In the genomic region with DNA sequence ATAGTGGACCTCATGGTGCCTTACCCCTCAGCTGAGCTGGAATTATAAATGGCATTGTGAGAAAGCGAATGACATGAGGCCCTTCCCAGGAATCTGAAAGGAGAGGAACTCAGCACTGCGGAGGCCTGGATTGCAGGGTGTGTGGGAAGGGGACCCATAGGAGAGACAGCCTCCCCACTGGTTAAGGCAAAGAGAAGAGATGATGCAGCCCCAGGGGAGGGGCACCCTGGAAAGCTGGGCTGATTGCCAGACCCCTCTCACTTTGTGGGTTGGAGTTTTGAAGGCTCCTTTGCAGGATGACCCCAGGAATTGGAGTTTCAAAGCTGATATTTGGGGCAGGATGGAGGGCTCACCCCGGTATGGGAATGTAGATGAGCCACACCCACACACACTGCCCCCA, we compare ENCODE assay signal across 35 cellular contexts. TPM values are rescaled to one million over a fixed set of nuclear protein-coding genes. Genes with fewer than 3 reads are reported as not detected.
"Had no signal": no experiment of that assay in that cellular context is flagged by ENCODE, and none has a peak within 500 bp of the region (broad histone marks: within the 10 kb centered on the region; RNA-seq: fewer than 3 reads in every experiment).

No MANE protein-coding gene starts in this region.

- H3K4me3 ChIP-seq: colonic mucosa, esophagus muscularis mucosa, gastroesophageal sphincter, left lung, neural progenitor cell, skin epidermis, spleen, testis, tibial artery had no signal

- H3K9me3 ChIP-seq: colonic mucosa, esophagus muscularis mucosa, gastroesophageal sphincter, heart right ventricle, left lung, spleen, testis, tibial artery had no signal

- H3K27ac Mint-ChIP-seq: dendritic cell treated with granulocyte-macrophage colony-stimulating factor and Interleukin-4, amounts not matched to agents 40 ng/mL and 50 ng/mL, for 4 days; naive thymus-derived CD4-positive, alpha-beta T cell; nephron; neural progenitor cell; progenitor cell of endocrine pancreas; stimulated activated memory B cell treated with anti-CD40 and anti-IgM and Interleukin-4, amounts not matched to agents 10 μg/mL and 1 μg/mL and 100 μg/mL, for 72 hours; type B pancreatic cell had no signal

- H3K4me1 Mint-ChIP-seq: nephron had no signal

- H3K4me1 ChIP-seq: colonic mucosa, left lung, neural progenitor cell, parathyroid adenoma had no signal

- H3K4me3 Mint-ChIP-seq: dendritic cell treated with granulocyte-macrophage colony-stimulating factor and Interleukin-4, amounts not matched to agents 40 ng/mL and 50 ng/mL, for 4 days; naive thymus-derived CD4-positive, alpha-beta T cell; nephron; stimulated activated memory B cell treated with anti-CD40 and anti-IgM and Interleukin-4, amounts not matched to agents 10 μg/mL and 1 μg/mL and 100 μg/mL, for 72 hours; type B pancreatic cell had no signal

- H3K36me3 Mint-ChIP-seq: naive thymus-derived CD4-positive, alpha-beta T cell; neural progenitor cell; stimulated activated memory B cell treated with anti-CD40 and anti-IgM and Interleukin-4, amounts not matched to agents 10 μg/mL and 1 μg/mL and 100 μg/mL, for 72 hours; type B pancreatic cell had no signal

- H3K9me3 Mint-ChIP-seq: dendritic cell treated with granulocyte-macrophage colony-stimulating factor and Interleukin-4, amounts not matched to agents 40 ng/mL and 50 ng/mL, for 4 days; neural progenitor cell; stimulated activated memory B cell treated with anti-CD40 and anti-IgM and Interleukin-4, amounts not matched to agents 10 μg/mL and 1 μg/mL and 100 μg/mL, for 72 hours; type B pancreatic cell had no signal

- H3K27ac ChIP-seq: colonic mucosa, esophagus muscularis mucosa, foreskin keratinocyte, gastroesophageal sphincter, left lung, neural progenitor cell, parathyroid adenoma, skin epidermis, spleen, testis, tibial artery had no signal

- ATAC-seq: foreskin keratinocyte; gastroesophageal sphincter; left lung; naive thymus-derived CD4-positive, alpha-beta T cell; stimulated activated memory B cell treated with anti-CD40 and anti-IgM and Interleukin-4, amounts not matched to agents 10 μg/mL and 1 μg/mL and 100 μg/mL, for 72 hours; stimulated activated naive CD8-positive, alpha-beta T cell treated with anti-CD3 and anti-CD28 coated beads, Interleukin-15, Interleukin-2, amounts not matched to agents 100 U/mL and 50 U/mL, for 24 hours had no signal

- DNase-seq: colonic mucosa; effector CD8-positive, alpha-beta T cell; foreskin keratinocyte; heart right ventricle; hippocampal formation; left cardiac atrium; left lung; mesenchymal stem cell; midbrain; naive thymus-derived CD4-positive, alpha-beta T cell; spleen; stimulated activated CD4-positive, alpha-beta T cell treated with anti-CD3 and anti-CD28 coated beads, Interleukin-4, amount 100 ng/mL, for 4 hours; stimulated activated naive CD8-positive, alpha-beta T cell treated with anti-CD3 and anti-CD28 coated beads, Interleukin-15, Interleukin-2, amounts not matched to agents 100 U/mL and 50 U/mL, for 24 hours; substantia nigra; testis; tibial artery had no signal

RNA-seq across cellular contexts. Expression of a gene that starts 2.0 kb away (rescaled TPM):
- total RNA-seq: colonic mucosa; endothelial cell of umbilical vein; esophagus muscularis mucosa; fibroblast of lung; foreskin keratinocyte; gastroesophageal sphincter; left lung; lower leg skin; lung microvascular endothelial cell; mucosa of gallbladder; naive thymus-derived CD4-positive, alpha-beta T cell; osteoblast; spleen; urinary bladder had no signal
- polyA plus RNA-seq: endothelial cell of umbilical vein; fibroblast of lung; foreskin keratinocyte; naive thymus-derived CD4-positive, alpha-beta T cell; urinary bladder had no signal

RNA-seq across cellular contexts. Expression of a gene that starts 9.1 kb away (rescaled TPM):
- total RNA-seq: endothelial cell of umbilical vein; epithelial cell of proximal tubule; fibroblast of lung; foreskin keratinocyte; kidney epithelial cell; lower leg skin; mucosa of gallbladder; naive thymus-derived CD4-positive, alpha-beta T cell; osteoblast; progenitor cell of endocrine pancreas; testis; urinary bladder had no signal
- polyA plus RNA-seq: endothelial cell of umbilical vein; fibroblast of lung; foreskin keratinocyte; naive thymus-derived CD4-positive, alpha-beta T cell had no signal
